ENCODE assay signal across 18 cellular contexts in the genomic region with DNA sequence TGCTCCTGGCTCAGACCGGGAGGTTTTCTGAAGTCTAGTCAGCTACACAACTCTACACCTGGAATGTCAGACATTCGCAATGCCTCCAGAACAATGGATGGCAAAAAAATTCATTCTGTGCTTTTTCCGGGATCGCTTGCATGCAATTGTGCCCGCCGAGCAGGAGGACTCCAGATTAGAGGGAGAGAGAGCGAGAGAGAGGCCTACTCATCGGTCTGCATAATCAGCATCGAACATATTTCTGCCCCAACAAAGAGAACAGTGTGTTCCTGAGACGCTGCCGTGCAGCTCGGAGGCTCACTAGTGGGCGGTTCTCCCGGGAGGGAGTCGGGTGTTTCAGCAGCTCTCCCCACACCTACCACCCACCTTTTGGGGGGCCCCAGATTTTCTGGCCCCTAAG.
A peak's percentile ranks its signal among the peaks of the same experiment; 100 is the strongest.
DNase-seq lines count a peak whose midpoint lies in the region; TF ChIP-seq lines count a peak whose summit lies in the region.
"Had no signal": no experiment of that assay in that cellular context is flagged by ENCODE, and none has a peak within 500 bp of the region (broad histone marks: within the 10 kb centered on the region; RNA-seq: fewer than 3 reads in every experiment).

No MANE protein-coding gene starts in this region.

- BruUV-seq in Caco-2 (replicated peaks; lab: Mats Ljungman, UMichigan) = no TSS peak

- no peaks in the 10 kb centered on the region for H3K9me3 Mint-ChIP-seq in glutamatergic neuron (ENCODE audit: unreplicated experiment)
- no peaks in the 10 kb centered on the region for H3K9me3 Mint-ChIP-seq in Caco-2 (ENCODE audit: unreplicated experiment)
- no peaks in the 10 kb centered on the region for H3K9me3 Mint-ChIP-seq in activated naive CD4-positive, alpha-beta T cell treated with anti-CD3 and anti-CD28 coated beads, Interleukin-2, amount 10 ng/mL, durations not matched to agents 7 days and 5 days
- H3K9me3 Mint-ChIP-seq: activated naive CD8-positive, alpha-beta T cell treated with anti-CD3 and anti-CD28 coated beads, Interleukin-2, amount 50 U/mL, for 24 hours; T-helper 1 cell treated with Interleukin-12 subunit alpha and Interleukin-12 subunit beta and Interleukin-4 antibody, amounts not matched to agents 30 μg/mL and 1 μg/mL, for 36 hours had no signal

- TF ChIP-seq CTCF in glutamatergic neuron (IDR thresholded peaks at IDR 0.05; ENCODE audit: partially characterized antibody, unreplicated experiment) (no peak), ovary (IDR thresholded peaks at IDR 0.05) (no peak), Caco-2 (IDR thresholded peaks at IDR 0.05; ENCODE audit: insufficient read depth in 1 of 2, low read depth in 1 of 2, low read length in 1 of 2, severe bottlenecking in 1 of 2, unreplicated experiment in 1 of 2) (no peak)

- H3K9me3 ChIP-seq in ovary (no peaks in the 10 kb centered on the region), Caco-2 (no peaks in the 10 kb centered on the region)
- H3K9me3 ChIP-seq: spleen had no signal

- H3K36me3 ChIP-seq in ovary = no peaks in the 10 kb centered on the region
- H3K36me3 ChIP-seq in Caco-2 (ENCODE audit: control insufficient read depth, insufficient read depth, low read length) = no peaks in the 10 kb centered on the region
- H3K36me3 ChIP-seq: spleen had no signal

- H3K4me1 Mint-ChIP-seq in glutamatergic neuron (ENCODE audit: low read depth, unreplicated experiment) = peaks cover 46% of the 10 kb centered on the region
- no peaks in the 10 kb centered on the region for H3K4me1 Mint-ChIP-seq in Caco-2 (ENCODE audit: low read depth, unreplicated experiment)
- peaks cover 31% of the 10 kb centered on the region for H3K4me1 Mint-ChIP-seq in activated naive CD4-positive, alpha-beta T cell treated with anti-CD3 and anti-CD28 coated beads, Interleukin-2, amount 10 ng/mL, durations not matched to agents 7 days and 5 days

- no peak for TF ChIP-seq EP300 in ovary (IDR thresholded peaks at IDR 0.05)

- DNase-seq in Ammon's horn (ENCODE audit: low spot score) (peak; percentile 85), astrocyte of the hippocampus (ENCODE audit: low read depth, low spot score) (peak; percentile 88), glutamatergic neuron (peak; percentile 7), ovary (peak in 3 of 5 donors; percentile 47 to 73 (median 63)), Caco-2 (no peak), DMS 273 treated with DMSO at 0.1 percent for 48 hours (lab: John Stamatoyannopoulos, UW) (no peak), DMS114 treated with DMSO at 0.1 percent for 48 hours (lab: John Stamatoyannopoulos, UW; ENCODE audit: unreplicated experiment) (no peak)
- DNase-seq in activated naive CD4-positive, alpha-beta T cell treated with anti-CD3 and anti-CD28 coated beads, Interleukin-2, amount 10 ng/mL, durations not matched to agents 7 days and 5 days = no peak
- DNase-seq: ACHN; activated CD4-positive, alpha-beta T cell treated with anti-CD3 and anti-CD28 coated beads for 36 hours; activated naive CD8-positive, alpha-beta T cell treated with anti-CD3 and anti-CD28 coated beads, Interleukin-2, amount 50 U/mL, for 24 hours; dermis blood vessel endothelial cell; NCI-H146; PC-9; spleen had no signal

- CTCF ChIA-PET in Caco-2 (lab: Charles Lee) = no interaction called here
- CTCF ChIA-PET in activated naive CD4-positive, alpha-beta T cell treated with anti-CD3 and anti-CD28 coated beads, Interleukin-2, amount 10 ng/mL, durations not matched to agents 7 days and 5 days (lab: Charles Lee) = no interaction called here

- H3K27me3 ChIP-seq in ovary = no peaks in the 10 kb centered on the region
- no peaks in the 10 kb centered on the region for H3K27me3 ChIP-seq in Caco-2 (replicated peaks; ENCODE audit: control insufficient read depth, insufficient read depth, low read length)

- H3K4me3 ChIP-seq in ovary (no peak overlapping the region), Caco-2 (ENCODE audit: low read depth, low read length) (no peak overlapping the region)
- H3K4me3 ChIP-seq: PC-9, spleen had no signal

- POLR2A ChIA-PET in Caco-2 (lab: Charles Lee) = no interaction called here

- H3K27me3 Mint-ChIP-seq in glutamatergic neuron (ENCODE audit: unreplicated experiment) (no peaks in the 10 kb centered on the region), Caco-2 (ENCODE audit: insufficient read depth, unreplicated experiment) (peaks cover 10% of the 10 kb centered on the region)
- H3K27me3 Mint-ChIP-seq in activated naive CD4-positive, alpha-beta T cell treated with anti-CD3 and anti-CD28 coated beads, Interleukin-2, amount 10 ng/mL, durations not matched to agents 7 days and 5 days = peaks cover 83% of the 10 kb centered on the region
- H3K27me3 Mint-ChIP-seq: activated CD4-positive, alpha-beta T cell treated with anti-CD3 and anti-CD28 coated beads for 36 hours had no signal

- WGBS in ovary, 3 donors = 43 to 62% (median 50%) methylated on average over 15 of the region's 15 CpGs

- no peak overlapping the region for H3K27ac ChIP-seq in ovary
- H3K27ac ChIP-seq: HL-60, KMS-11, PC-9, spleen had no signal

- H3K4me3 Mint-ChIP-seq in glutamatergic neuron (ENCODE audit: unreplicated experiment) (no peak overlapping the region), Caco-2 (ENCODE audit: unreplicated experiment) (no peak overlapping the region)
- no peak overlapping the region for H3K4me3 Mint-ChIP-seq in activated naive CD4-positive, alpha-beta T cell treated with anti-CD3 and anti-CD28 coated beads, Interleukin-2, amount 10 ng/mL, durations not matched to agents 7 days and 5 days
- H3K4me3 Mint-ChIP-seq: activated CD4-positive, alpha-beta T cell treated with anti-CD3 and anti-CD28 coated beads for 36 hours; activated naive CD8-positive, alpha-beta T cell treated with anti-CD3 and anti-CD28 coated beads, Interleukin-2, amount 50 U/mL, for 24 hours; T-helper 1 cell treated with Interleukin-12 subunit alpha and Interleukin-12 subunit beta and Interleukin-4 antibody, amounts not matched to agents 30 μg/mL and 1 μg/mL, for 36 hours had no signal

- H3K4me1 ChIP-seq in ovary (ENCODE audit: insufficient read depth) (peaks cover 11% of the 10 kb centered on the region), Caco-2 (no peaks in the 10 kb centered on the region)

- no peak for TF ChIP-seq POLR2A in ovary (IDR thresholded peaks at IDR 0.05)

- intact Hi-C loops in ovary (cut with DNase I) (no loop called here), Caco-2 (cut with micrococcal nuclease; ENCODE audit: unreplicated experiment) (no loop called here)

- no peaks in the 10 kb centered on the region for H3K36me3 Mint-ChIP-seq in glutamatergic neuron (ENCODE audit: unreplicated experiment)
- no peaks in the 10 kb centered on the region for H3K36me3 Mint-ChIP-seq in Caco-2 (ENCODE audit: insufficient read depth, unreplicated experiment)
- H3K36me3 Mint-ChIP-seq in activated naive CD4-positive, alpha-beta T cell treated with anti-CD3 and anti-CD28 coated beads, Interleukin-2, amount 10 ng/mL, durations not matched to agents 7 days and 5 days = no peaks in the 10 kb centered on the region

- H3K27ac Mint-ChIP-seq in glutamatergic neuron (ENCODE audit: unreplicated experiment) = peak overlapping the region; percentile 62
- no peak overlapping the region for H3K27ac Mint-ChIP-seq in Caco-2 (ENCODE audit: unreplicated experiment)
- no peak overlapping the region for H3K27ac Mint-ChIP-seq in activated naive CD4-positive, alpha-beta T cell treated with anti-CD3 and anti-CD28 coated beads, Interleukin-2, amount 10 ng/mL, durations not matched to agents 7 days and 5 days
- H3K27ac Mint-ChIP-seq: activated CD4-positive, alpha-beta T cell treated with anti-CD3 and anti-CD28 coated beads for 36 hours; activated naive CD8-positive, alpha-beta T cell treated with anti-CD3 and anti-CD28 coated beads, Interleukin-2, amount 50 U/mL, for 24 hours; T-helper 1 cell treated with Interleukin-12 subunit alpha and Interleukin-12 subunit beta and Interleukin-4 antibody, amounts not matched to agents 30 μg/mL and 1 μg/mL, for 36 hours had no signal

Comparison
In these comparisons a context has a peak if more than half of its experiments do, and no peak if none do; other contexts are left out.
1. DNase-seq: peak in Ammon's horn (single experiment), astrocyte of the hippocampus (single experiment), glutamatergic neuron (single experiment) and ovary (3 of 5); none in Caco-2 (0 of 2), DMS 273 treated with DMSO at 0.1 percent for 48 hours (single experiment), activated naive CD4-positive, alpha-beta T cell treated with anti-CD3 and anti-CD28 coated beads, Interleukin-2, amount 10 ng/mL, durations not matched to agents 7 days and 5 days (single experiment) and DMS114 treated with DMSO at 0.1 percent for 48 hours (single experiment).